Comparison of ENCODE assay signal across 2 cellular contexts in the genomic region with DNA sequence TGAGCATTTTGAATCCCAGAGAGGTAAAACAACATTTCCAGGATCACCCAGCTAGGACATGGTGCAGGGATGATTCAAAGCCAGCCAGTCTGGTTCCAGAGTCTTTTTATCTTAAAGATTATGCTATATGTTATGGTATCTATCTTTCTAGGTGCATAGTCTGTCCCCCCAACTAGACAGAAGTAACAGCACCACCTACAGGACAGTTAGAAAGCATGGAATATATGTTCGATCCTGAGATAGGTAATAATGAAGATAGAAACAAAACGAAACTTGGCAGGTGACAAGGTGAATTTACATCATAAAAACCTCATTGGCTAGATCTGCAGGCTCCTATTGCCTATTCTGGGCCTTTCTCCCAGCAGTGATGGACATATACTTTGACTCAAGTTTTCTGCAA.
TF ChIP-seq lines count a peak whose summit lies in the region.

No MANE protein-coding gene starts in this region.

TF ChIP-seq in SK-N-SH, 30 proteins besides CTCF, POLR2A, EP300 and RAD21 (continued from another document):
- TF ChIP-seq, protein P1, sequence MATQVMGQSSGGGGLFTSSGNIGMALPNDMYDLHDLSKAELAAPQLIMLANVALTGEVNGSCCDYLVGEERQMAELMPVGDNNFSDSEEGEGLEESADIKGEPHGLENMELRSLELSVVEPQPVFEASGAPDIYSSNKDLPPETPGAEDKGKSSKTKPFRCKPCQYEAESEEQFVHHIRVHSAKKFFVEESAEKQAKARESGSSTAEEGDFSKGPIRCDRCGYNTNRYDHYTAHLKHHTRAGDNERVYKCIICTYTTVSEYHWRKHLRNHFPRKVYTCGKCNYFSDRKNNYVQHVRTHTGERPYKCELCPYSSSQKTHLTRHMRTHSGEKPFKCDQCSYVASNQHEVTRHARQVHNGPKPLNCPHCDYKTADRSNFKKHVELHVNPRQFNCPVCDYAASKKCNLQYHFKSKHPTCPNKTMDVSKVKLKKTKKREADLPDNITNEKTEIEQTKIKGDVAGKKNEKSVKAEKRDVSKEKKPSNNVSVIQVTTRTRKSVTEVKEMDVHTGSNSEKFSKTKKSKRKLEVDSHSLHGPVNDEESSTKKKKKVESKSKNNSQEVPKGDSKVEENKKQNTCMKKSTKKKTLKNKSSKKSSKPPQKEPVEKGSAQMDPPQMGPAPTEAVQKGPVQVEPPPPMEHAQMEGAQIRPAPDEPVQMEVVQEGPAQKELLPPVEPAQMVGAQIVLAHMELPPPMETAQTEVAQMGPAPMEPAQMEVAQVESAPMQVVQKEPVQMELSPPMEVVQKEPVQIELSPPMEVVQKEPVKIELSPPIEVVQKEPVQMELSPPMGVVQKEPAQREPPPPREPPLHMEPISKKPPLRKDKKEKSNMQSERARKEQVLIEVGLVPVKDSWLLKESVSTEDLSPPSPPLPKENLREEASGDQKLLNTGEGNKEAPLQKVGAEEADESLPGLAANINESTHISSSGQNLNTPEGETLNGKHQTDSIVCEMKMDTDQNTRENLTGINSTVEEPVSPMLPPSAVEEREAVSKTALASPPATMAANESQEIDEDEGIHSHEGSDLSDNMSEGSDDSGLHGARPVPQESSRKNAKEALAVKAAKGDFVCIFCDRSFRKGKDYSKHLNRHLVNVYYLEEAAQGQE (IDR thresholded peaks at IDR 0.05; ENCODE audit: low read depth, low read length): no peak
TF ChIP-seq in SK-N-SH: peak in this region for 0.

TF ChIP-seq in SK-N-SH treated with all-trans-retinoic acid at 6 μM for 48 hours, 23 proteins besides CTCF, POLR2A, EP300 and RAD21 (continued from another document):
- TF ChIP-seq, protein P2, sequence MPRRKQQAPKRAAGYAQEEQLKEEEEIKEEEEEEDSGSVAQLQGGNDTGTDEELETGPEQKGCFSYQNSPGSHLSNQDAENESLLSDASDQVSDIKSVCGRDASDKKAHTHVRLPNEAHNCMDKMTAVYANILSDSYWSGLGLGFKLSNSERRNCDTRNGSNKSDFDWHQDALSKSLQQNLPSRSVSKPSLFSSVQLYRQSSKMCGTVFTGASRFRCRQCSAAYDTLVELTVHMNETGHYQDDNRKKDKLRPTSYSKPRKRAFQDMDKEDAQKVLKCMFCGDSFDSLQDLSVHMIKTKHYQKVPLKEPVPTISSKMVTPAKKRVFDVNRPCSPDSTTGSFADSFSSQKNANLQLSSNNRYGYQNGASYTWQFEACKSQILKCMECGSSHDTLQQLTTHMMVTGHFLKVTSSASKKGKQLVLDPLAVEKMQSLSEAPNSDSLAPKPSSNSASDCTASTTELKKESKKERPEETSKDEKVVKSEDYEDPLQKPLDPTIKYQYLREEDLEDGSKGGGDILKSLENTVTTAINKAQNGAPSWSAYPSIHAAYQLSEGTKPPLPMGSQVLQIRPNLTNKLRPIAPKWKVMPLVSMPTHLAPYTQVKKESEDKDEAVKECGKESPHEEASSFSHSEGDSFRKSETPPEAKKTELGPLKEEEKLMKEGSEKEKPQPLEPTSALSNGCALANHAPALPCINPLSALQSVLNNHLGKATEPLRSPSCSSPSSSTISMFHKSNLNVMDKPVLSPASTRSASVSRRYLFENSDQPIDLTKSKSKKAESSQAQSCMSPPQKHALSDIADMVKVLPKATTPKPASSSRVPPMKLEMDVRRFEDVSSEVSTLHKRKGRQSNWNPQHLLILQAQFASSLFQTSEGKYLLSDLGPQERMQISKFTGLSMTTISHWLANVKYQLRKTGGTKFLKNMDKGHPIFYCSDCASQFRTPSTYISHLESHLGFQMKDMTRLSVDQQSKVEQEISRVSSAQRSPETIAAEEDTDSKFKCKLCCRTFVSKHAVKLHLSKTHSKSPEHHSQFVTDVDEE (CRISPR knock-in tag; IDR thresholded peaks at IDR 0.05): no peak
- TF ChIP-seq RARB (CRISPR knock-in tag; IDR thresholded peaks at IDR 0.05) (no peak), ZNF8 (CRISPR knock-in tag; IDR thresholded peaks at IDR 0.05) (no peak), SNAI2 (CRISPR knock-in tag; IDR thresholded peaks at IDR 0.05) (no peak), TOX (CRISPR knock-in tag; IDR thresholded peaks at IDR 0.05; ENCODE audit: borderline replicate concordance) (no peak), ZFP30 (CRISPR knock-in tag; IDR thresholded peaks at IDR 0.05) (no peak)
